ENCODE assay signal across 8 cellular contexts in the genomic region with DNA sequence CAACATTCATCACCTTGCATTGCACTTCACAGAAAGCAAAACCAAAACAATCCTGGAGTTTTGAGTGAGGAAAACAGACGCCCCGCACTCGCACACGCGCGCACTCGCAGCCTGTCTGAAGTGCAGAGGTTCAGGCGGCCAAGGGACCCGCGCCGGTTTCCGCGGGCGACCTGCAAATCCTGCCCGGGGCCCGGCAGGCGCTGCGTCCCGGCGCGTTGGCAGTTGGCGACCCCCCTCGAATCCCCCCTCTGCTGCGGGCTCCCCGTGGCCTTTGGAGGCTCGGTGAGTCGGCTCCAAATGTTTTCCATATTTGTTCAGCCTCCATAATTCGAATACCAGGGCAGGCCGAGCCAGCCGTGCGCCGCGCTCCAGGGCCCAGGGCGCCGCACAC. TPM values are rescaled to one million over a fixed set of nuclear protein-coding genes. Genes with fewer than 3 reads are reported as not detected.
DNase-seq lines count a peak whose midpoint lies in the region; ATAC-seq and TF ChIP-seq lines count a peak whose summit lies in the region.

A gene with protein sequence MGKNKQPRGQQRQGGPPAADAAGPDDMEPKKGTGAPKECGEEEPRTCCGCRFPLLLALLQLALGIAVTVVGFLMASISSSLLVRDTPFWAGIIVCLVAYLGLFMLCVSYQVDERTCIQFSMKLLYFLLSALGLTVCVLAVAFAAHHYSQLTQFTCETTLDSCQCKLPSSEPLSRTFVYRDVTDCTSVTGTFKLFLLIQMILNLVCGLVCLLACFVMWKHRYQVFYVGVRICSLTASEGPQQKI (plus strand): TSS at position 324 of the 391 bp plus-strand sequence. CDS start 100 bp downstream, outside the sequence.

- no peak for TF ChIP-seq CTCF in DOHH2 (IDR thresholded peaks at IDR 0.05; ENCODE audit: low read depth, low read length, poor library complexity, severe bottlenecking)
- no peak for TF ChIP-seq CTCF in Peyer's patch (IDR thresholded peaks at IDR 0.05)
- no peak for TF ChIP-seq CTCF in endodermal cell (conservative IDR thresholded peaks at IDR 0.05)

- peaks cover 11% of the 10 kb centered on the region for H3K4me1 Mint-ChIP-seq in endodermal cell

- H3K27ac Mint-ChIP-seq in endodermal cell = peak within 1 kb of the TSS; percentile 64

- H3K4me2 ChIP-seq in DOHH2 (ENCODE audit: low read length) (0 out of 2 replicates have a peak within 1 kb of the TSS, but pooled peaks have one; percentile 6), GM23248 (ENCODE audit: unreplicated experiment) (peak within 1 kb of the TSS; percentile 75)

- H3K9me2 ChIP-seq in DOHH2 (replicated peaks; ENCODE audit: control insufficient read depth, low read length) = no peaks in the 10 kb centered on the region
- no peaks in the 10 kb centered on the region for H3K9me2 ChIP-seq in GM23248 (ENCODE audit: insufficient read depth)

- H3K27me3 Mint-ChIP-seq in endodermal cell (ENCODE audit: insufficient read depth) = peaks cover 51% of the 10 kb centered on the region

- H3F3A ChIP-seq in DOHH2 (ENCODE audit: control insufficient read depth, insufficient read depth) (no peaks in the 10 kb centered on the region), GM23248 (ENCODE audit: insufficient read depth) (peaks cover 23% of the 10 kb centered on the region; the same call in 1 of the 2 replicates)

- no peaks in the 10 kb centered on the region for H3K79me2 ChIP-seq in DOHH2 (ENCODE audit: control insufficient read depth, low read length)
- no peaks in the 10 kb centered on the region for H3K79me2 ChIP-seq in GM23248 (ENCODE audit: insufficient read depth)

- H3K9me3 Mint-ChIP-seq in endodermal cell = no peaks in the 10 kb centered on the region

- ATAC-seq in HG03108 (IDR thresholded peaks at IDR 0.05; ENCODE audit: unreplicated experiment) = no peak

- peaks cover 28% of the 10 kb centered on the region for H3K27me3 ChIP-seq in DOHH2 (ENCODE audit: control insufficient read depth, low read length)
- H3K27me3 ChIP-seq in GM23248 (replicated peaks; ENCODE audit: insufficient read depth) = no peaks in the 10 kb centered on the region
- H3K27me3 ChIP-seq in Peyer's patch = no peaks in the 10 kb centered on the region
- peaks cover 49% of the 10 kb centered on the region for H3K27me3 ChIP-seq in endodermal cell (ENCODE audit: control insufficient read depth, insufficient read depth, low read length, poor library complexity, severe bottlenecking)

- H3K4me3 Mint-ChIP-seq in endodermal cell = peak within 1 kb of the TSS; percentile 76

- H3K9me3 ChIP-seq in DOHH2 (ENCODE audit: control insufficient read depth, insufficient read depth, low read length) = no peaks in the 10 kb centered on the region
- no peaks in the 10 kb centered on the region for H3K9me3 ChIP-seq in GM23248 (ENCODE audit: low read depth)
- no peaks in the 10 kb centered on the region for H3K9me3 ChIP-seq in Peyer's patch
- no peaks in the 10 kb centered on the region for H3K9me3 ChIP-seq in endodermal cell (ENCODE audit: control insufficient read depth, low read length)

- H3K4me1 ChIP-seq in DOHH2 (ENCODE audit: control insufficient read depth, low read length) (no peaks in the 10 kb centered on the region), GM23248 (ENCODE audit: insufficient read depth) (peaks cover 25% of the 10 kb centered on the region), Peyer's patch (peaks cover 0 to 4% (median 0%) of the 10 kb centered on the region in 4 donors), endodermal cell (ENCODE audit: control insufficient read depth, insufficient read depth, low read length) (no peaks in the 10 kb centered on the region)

- in situ Hi-C loops in GM23248 (cut with MboI) = no loop called here

- H3K36me3 ChIP-seq in DOHH2 (ENCODE audit: control insufficient read depth, low read length) (no peaks in the 10 kb centered on the region), GM23248 (ENCODE audit: low read depth) (no peaks in the 10 kb centered on the region), Peyer's patch (no peaks in the 10 kb centered on the region), endodermal cell (ENCODE audit: control insufficient read depth, insufficient read depth, low read length) (no peaks in the 10 kb centered on the region)

- H3K9ac ChIP-seq in GM23248 = peak within 1 kb of the TSS; percentile 75
- no peak within 1 kb of the TSS for H3K9ac ChIP-seq in endodermal cell (ENCODE audit: extremely low read depth, low read length, poor library complexity, severe bottlenecking)

- H3K4me3 ChIP-seq in DOHH2 (ENCODE audit: low read length) (no peak within 1 kb of the TSS), GM23248 (peak within 1 kb of the TSS; percentile 70), Peyer's patch (peak within 1 kb of the TSS; percentile 49 to 67 (median 57)), endodermal cell (ENCODE audit: low read length) (peak within 1 kb of the TSS; percentile 78)

- H4K20me1 ChIP-seq in DOHH2 (ENCODE audit: control insufficient read depth, insufficient read depth, low read depth, low read length) (no peaks in the 10 kb centered on the region), GM23248 (ENCODE audit: insufficient read depth) (no peaks in the 10 kb centered on the region)

- peak within 1 kb of the TSS; percentile 96 for H2AFZ ChIP-seq in GM23248

- no peak within 1 kb of the TSS for H3K27ac ChIP-seq in DOHH2 (ENCODE audit: low read depth, low read length)
- H3K27ac ChIP-seq in GM23248 = peak within 1 kb of the TSS; percentile 72
- H3K27ac ChIP-seq in Peyer's patch = peak within 1 kb of the TSS; percentile 61 to 79 (median 70)
- no peak within 1 kb of the TSS for H3K27ac ChIP-seq in endodermal cell (ENCODE audit: low read depth, low read length)
- H3K27ac ChIP-seq in substantia nigra (ENCODE audit: low read depth, low read length, poor library complexity, severe bottlenecking) = peak within 1 kb of the TSS; percentile 88

- no peak for TF ChIP-seq POLR2A in Peyer's patch (IDR thresholded peaks at IDR 0.05)

- DNase-seq in GM23248 (peak; percentile 64), Peyer's patch (peak; percentile 25 to 67 (median 63)), endodermal cell (peak; percentile 86), medulla oblongata (ENCODE audit: extremely low spot score) (peak; percentile 76), substantia nigra (lab: John Stamatoyannopoulos, UW) (peak in 47 of 49 donors; percentile 32 to 87 (median 70))
- DNase-seq in activated CD4-positive, CD25-positive, alpha-beta regulatory T cell treated with anti-CD3 and anti-CD28 coated beads, Interleukin-2, amount 50 U/mL, for 72 hours = no peak

- H3K36me3 Mint-ChIP-seq in endodermal cell (ENCODE audit: low read depth) = no peaks in the 10 kb centered on the region

- WGBS in GM23248 (ENCODE audit: low coverage in 1 of 2, low lambda C conversion rate in 2 of 2, missing lambda C conversion rate in 2 of 2), 2 experiments = 1 to 2% methylated on average over 27 of the region's 35 CpGs
- 0 to 5% methylated on average over 14 to 35 of the region's 35 CpGs for WGBS in endodermal cell (ENCODE audit: insufficient coverage in 1 of 2, insufficient read length in 1 of 2), 2 experiments

RNA-seq across cellular contexts. Expression of the gene that starts here (rescaled TPM):
- total RNA-seq in GM23248 (2014; rRNA removed; shearing (Covaris generic)) = 6.4 and 12.5 TPM in 2 replicates
- 22.0 and 24.2 TPM in 2 replicates for polyA plus RNA-seq in GM23248 (2016; fragmentation: Nextera tagmentation; extraction: Ambion mirVana)
- total RNA-seq in Peyer's patch = 10 to 100 TPM in 1 of 4 donors, 1 to 10 TPM in 3; 3.0 to 10.9 (median 6.5) TPM
- 1 to 10 TPM; 1.3 to 3.7 TPM for total RNA-seq in endodermal cell
- 3.8 TPM for polyA plus RNA-seq in endodermal cell (2013, experiment 1 of 2)
- 3.8 TPM for polyA plus RNA-seq in endodermal cell (2013, experiment 2 of 2)

Comparison
In these comparisons a context has a peak if more than half of its experiments do, and no peak if none do; other contexts are left out.
1. H3K27ac ChIP-seq: peak in GM23248 (single experiment), Peyer's patch (4 of 4) and substantia nigra (single experiment); none in DOHH2 (single experiment) and endodermal cell (single experiment).